Comparison of ENCODE assay signal across 8 cellular contexts in genomic region chr19:57350877-57351805, GRCh38. TPM values are rescaled to one million over a fixed set of nuclear protein-coding genes. Genes with fewer than 3 reads are reported as not detected.
DNase-seq lines count a peak whose midpoint lies in the region; ATAC-seq and TF ChIP-seq lines count a peak whose summit lies in the region.

Gene ZNF304, plus strand, starts transcription at chr19:57351271. Its CDS starts 394 bp downstream, at chr19:57351665.

- ATAC-seq in GM21447 (IDR thresholded peaks at IDR 0.05; ENCODE audit: unreplicated experiment) = peak; percentile 91
- peak; percentile 100 for ATAC-seq in activated T-cell treated with anti-CD3 and anti-CD28 coated beads, Interleukin-2, amount 50 U/mL, for 4 hours

- peak in 2 of 4 donors; percentile 28 to 42 for TF ChIP-seq POLR2A in esophagus squamous epithelium (IDR thresholded peaks at IDR 0.05)

- intact Hi-C loops in OCI-LY7 (cut with micrococcal nuclease; ENCODE audit: unreplicated experiment) (loop anchor here (1.0 kb wide), 1 partner anchor 71 kb away; the partner anchor contains the start of gene ZNF460), esophagus squamous epithelium (cut with DNase I) (no loop called here)

- H3K27me3 Mint-ChIP-seq in activated T-cell treated with anti-CD3 and anti-CD28 coated beads, Interleukin-2, amount 50 U/mL, for 4 hours (ENCODE audit: low read depth) = peaks cover 4% of the 10 kb centered on the region

- H3K9ac ChIP-seq in HUES64 (ENCODE audit: low read depth, low read length) = peak within 1 kb of the TSS; percentile 85

- TF ChIP-seq CTCF in OCI-LY7 (conservative IDR thresholded peaks at IDR 0.05; ENCODE audit: low read length) (no peak), esophagus squamous epithelium (IDR thresholded peaks at IDR 0.05) (peak in 1 of 6 experiments; percentile 19)

- H3K4me1 Mint-ChIP-seq in activated T-cell treated with anti-CD3 and anti-CD28 coated beads, Interleukin-2, amount 50 U/mL, for 4 hours (ENCODE audit: low read depth) = peaks cover 36% of the 10 kb centered on the region

- peaks cover 42% of the 10 kb centered on the region for H3K9me3 Mint-ChIP-seq in activated T-cell treated with anti-CD3 and anti-CD28 coated beads, Interleukin-2, amount 50 U/mL, for 4 hours

- peaks cover 5% of the 10 kb centered on the region; the same call in 1 of the 2 replicates for H3K27me3 ChIP-seq in HUES64 (ENCODE audit: insufficient read depth, low read length)
- no peaks in the 10 kb centered on the region for H3K27me3 ChIP-seq in esophagus squamous epithelium
- H3K27me3 ChIP-seq in muscle layer of duodenum (ENCODE audit: low read depth, low read length) = no peaks in the 10 kb centered on the region

- peak within 1 kb of the TSS; percentile 90 for H2AFZ ChIP-seq in OCI-LY7 (ENCODE audit: low read length)

- peaks cover 16% of the 10 kb centered on the region; the same call in 1 of the 2 replicates for H3K79me2 ChIP-seq in OCI-LY7 (ENCODE audit: insufficient read depth, low read depth, low read length)

- peaks cover 42% of the 10 kb centered on the region for H3K36me3 Mint-ChIP-seq in activated T-cell treated with anti-CD3 and anti-CD28 coated beads, Interleukin-2, amount 50 U/mL, for 4 hours (ENCODE audit: insufficient read depth)

- CTCF ChIA-PET in OCI-LY7 (lab: Charles Lee; ENCODE audit: unreplicated experiment) = no interaction called here

- TSS peak; percentile 71 for BruUV-seq in OCI-LY7 (replicated peaks; lab: Mats Ljungman, UMichigan)

- under 1% methylated on average over 57 of the region's 57 CpGs for WGBS in HUES64
- 2% methylated on average over 19 to 21 of the region's 57 CpGs for WGBS in esophagus squamous epithelium, 2 donors

- H3K27ac ChIP-seq in HUES64 (ENCODE audit: low read depth, low read length) = peak within 1 kb of the TSS; percentile 12; the same call in 1 of the 2 replicates
- H3K27ac ChIP-seq in OCI-LY7 (ENCODE audit: low read depth, low read length, poor library complexity, severe bottlenecking) = no peak within 1 kb of the TSS
- peak within 1 kb of the TSS; percentile 76 to 91 (median 86) for H3K27ac ChIP-seq in esophagus squamous epithelium
- H3K27ac ChIP-seq in muscle layer of duodenum (ENCODE audit: low read length) = peak within 1 kb of the TSS; percentile 86

- H3K9me2 ChIP-seq in OCI-LY7 (ENCODE audit: insufficient read depth, low read length) = no peaks in the 10 kb centered on the region

- H3K4me3 Mint-ChIP-seq in activated T-cell treated with anti-CD3 and anti-CD28 coated beads, Interleukin-2, amount 50 U/mL, for 4 hours = peak within 1 kb of the TSS; percentile 93

- H3K4me3 ChIP-seq in HUES64 (ENCODE audit: low read length) (peak within 1 kb of the TSS; percentile 98), OCI-LY7 (ENCODE audit: low read depth, low read length, poor library complexity, severe bottlenecking) (peak within 1 kb of the TSS; percentile 98), esophagus squamous epithelium (peak within 1 kb of the TSS; percentile 62 to 93 (median 92)), muscle layer of duodenum (ENCODE audit: low read depth in 1 of 2, low read length in 2 of 2) (peak within 1 kb of the TSS; percentile 94)

- H3K4me1 ChIP-seq in HUES64 (ENCODE audit: insufficient read depth, low read length) (no peaks in the 10 kb centered on the region), OCI-LY7 (ENCODE audit: insufficient read depth, low read length, poor library complexity, severe bottlenecking) (peaks cover 14% of the 10 kb centered on the region), esophagus squamous epithelium (peaks cover 5 to 28% (median 13%) of the 10 kb centered on the region in 3 donors), muscle layer of duodenum (ENCODE audit: control insufficient read depth in 1 of 2, insufficient read depth in 2 of 2, low read length in 2 of 2) (peaks cover 11 to 24% of the 10 kb centered on the region in 2 donors)

- H3K4me2 ChIP-seq in OCI-LY7 (ENCODE audit: low read length) = peak within 1 kb of the TSS; percentile 94

- H3K36me3 ChIP-seq in HUES64 (ENCODE audit: insufficient read depth, low read length) (peaks cover 21% of the 10 kb centered on the region), OCI-LY7 (ENCODE audit: insufficient read depth, low read length) (peaks cover 14% of the 10 kb centered on the region; the same call in 1 of the 2 replicates), esophagus squamous epithelium (peaks cover 12 to 37% (median 20%) of the 10 kb centered on the region in 3 donors), muscle layer of duodenum (ENCODE audit: control insufficient read depth in 1 of 2, insufficient read depth in 2 of 2, low read length in 2 of 2) (peaks cover 26 to 37% of the 10 kb centered on the region in 2 donors)

- DNase-seq in DMS 273 (lab: John Stamatoyannopoulos, UW; ENCODE audit: unreplicated experiment) = peak; percentile 99
- DNase-seq in OCI-LY7 (ENCODE audit: low spot score) = peak; percentile 93
- peak; percentile 74 for DNase-seq in activated T-cell treated with anti-CD3 and anti-CD28 coated beads, Interleukin-2, amount 50 U/mL, for 4 hours
- DNase-seq in esophagus squamous epithelium (lab: John Stamatoyannopoulos, UW) = peak; percentile 43
- DNase-seq in stimulated activated CD8-positive, alpha-beta memory T cell treated with anti-CD3 and anti-CD28 coated beads, Interleukin-7, amount 100 ng/mL, for 24 hours (ENCODE audit: low read depth) = peak; percentile 68

- no peaks in the 10 kb centered on the region for H4K20me1 ChIP-seq in OCI-LY7 (ENCODE audit: insufficient read depth, low read length)

- POLR2A ChIA-PET in OCI-LY7 (lab: Charles Lee) = interaction anchor here (0.6 to 1.5 kb wide), 3 partner anchors 12 to 411 kb away, joined by 3 to 7 read pairs (median 3); partner anchors contain the start of gene ZNF548

- H3K9me3 ChIP-seq in HUES64 (ENCODE audit: insufficient read depth, low read depth, low read length) = no peaks in the 10 kb centered on the region
- peaks cover 6% of the 10 kb centered on the region; the same call in 1 of the 2 replicates for H3K9me3 ChIP-seq in OCI-LY7 (ENCODE audit: low read length)
- H3K9me3 ChIP-seq in esophagus squamous epithelium = peaks cover 0 to 21% (median 0%) of the 10 kb centered on the region in 3 donors
- peaks cover 18 to 39% of the 10 kb centered on the region in 2 donors for H3K9me3 ChIP-seq in muscle layer of duodenum (ENCODE audit: control insufficient read depth in 1 of 2, low read length in 2 of 2)

RNA-seq across cellular contexts. Expression of gene ZNF304, which starts in this region (rescaled TPM):
- 6.4 TPM for polyA plus RNA-seq in HUES64 (2013, experiment 1 of 2)
- polyA plus RNA-seq in HUES64 (2013, experiment 2 of 2) = 6.2 TPM
- 5.0 and 6.8 TPM in 2 replicates for total RNA-seq in OCI-LY7 (2014; rRNA removed; shearing (Covaris generic))
- 5.8 and 6.8 TPM in 2 replicates for total RNA-seq in OCI-LY7 (2022)
- total RNA-seq in activated T-cell treated with anti-CD3 and anti-CD28 coated beads, Interleukin-2, amount 50 U/mL, for 4 hours = 1 to 10 TPM; 3.3 to 4.5 (median 4.1) TPM
- total RNA-seq in esophagus squamous epithelium = 1 to 10 TPM; 3.3 to 9.0 (median 5.7) TPM

Comparison
In these comparisons a context has a peak if more than half of its experiments do, and no peak if none do; other contexts are left out.
1. DNase-seq: peak in every context shown above with its lines; median percentile 99 in DMS 273; 93 in OCI-LY7; 74 in activated T-cell treated with anti-CD3 and anti-CD28 coated beads, Interleukin-2, amount 50 U/mL, for 4 hours; 68 in stimulated activated CD8-positive, alpha-beta memory T cell treated with anti-CD3 and anti-CD28 coated beads, Interleukin-7, amount 100 ng/mL, for 24 hours; 43 in esophagus squamous epithelium.